ENCODE assay signal across 8 cellular contexts in genomic region chr1:192489748-192490147, GRCh38.
DNase-seq lines count a peak whose midpoint lies in the region; ATAC-seq and TF ChIP-seq lines count a peak whose summit lies in the region.

No MANE protein-coding gene starts in this region.

- no peaks in the 10 kb centered on the region for H3F3A ChIP-seq in PC-9 (ENCODE audit: insufficient read depth, low read depth)

- peak overlapping the region; percentile 62 for H3K27ac Mint-ChIP-seq in endodermal cell
- H3K27ac Mint-ChIP-seq in naive thymus-derived CD8-positive, alpha-beta T cell: no peak overlapping the region
- H3K27ac Mint-ChIP-seq in activated T-helper 2 cell treated with anti-CD3 and anti-CD28 coated beads, Interferon-gamma antibody, Interleukin-2, Interleukin-4, amounts not matched to agents 10 μg/mL and 5 μg/mL and 100 μg/mL, durations not matched to agents 14 hours and 24 hours and 36 hours: no peak overlapping the region

- H3K4me1 Mint-ChIP-seq in endodermal cell: no peaks in the 10 kb centered on the region
- H3K4me1 Mint-ChIP-seq in naive thymus-derived CD8-positive, alpha-beta T cell: peaks cover 0 to 5% (median 0%) of the 10 kb centered on the region in 4 donors
- H3K4me1 Mint-ChIP-seq in activated T-helper 2 cell treated with anti-CD3 and anti-CD28 coated beads, Interferon-gamma antibody, Interleukin-2, Interleukin-4, amounts not matched to agents 10 μg/mL and 5 μg/mL and 100 μg/mL, durations not matched to agents 14 hours and 24 hours and 36 hours (ENCODE audit: low read depth): no peaks in the 10 kb centered on the region

- H3K4me1 ChIP-seq in PC-9 (replicated peaks; ENCODE audit: insufficient read depth) (peaks cover 23% of the 10 kb centered on the region), endodermal cell (ENCODE audit: control insufficient read depth, insufficient read depth, low read length) (no peaks in the 10 kb centered on the region), testis (no peaks in the 10 kb centered on the region)

- no peak overlapping the region for H3K9ac ChIP-seq in endodermal cell (ENCODE audit: extremely low read depth, low read length, poor library complexity, severe bottlenecking)

- POLR2A ChIA-PET in PC-9 (lab: Charles Lee; ENCODE audit: unreplicated experiment): no interaction called here
- POLR2A ChIA-PET in naive thymus-derived CD8-positive, alpha-beta T cell (lab: Charles Lee): no interaction called here

- 88 to 92% methylated on average over 1 to 2 of the region's 2 CpGs for WGBS in endodermal cell (ENCODE audit: insufficient coverage in 1 of 2, insufficient read length in 1 of 2), 2 experiments
- WGBS in testis, 2 donors: 53 to 54% methylated on average over 2 of the region's 2 CpGs

- H3K79me2 ChIP-seq in PC-9 (ENCODE audit: low read depth): no peaks in the 10 kb centered on the region

- TF ChIP-seq POLR2A in testis (IDR thresholded peaks at IDR 0.05): no peak

- H3K9me3 Mint-ChIP-seq in endodermal cell: no peaks in the 10 kb centered on the region
- H3K9me3 Mint-ChIP-seq in naive thymus-derived CD8-positive, alpha-beta T cell: no peaks in the 10 kb centered on the region
- H3K9me3 Mint-ChIP-seq in activated T-helper 2 cell treated with anti-CD3 and anti-CD28 coated beads, Interferon-gamma antibody, Interleukin-2, Interleukin-4, amounts not matched to agents 10 μg/mL and 5 μg/mL and 100 μg/mL, durations not matched to agents 14 hours and 24 hours and 36 hours: no peaks in the 10 kb centered on the region

- H3K4me2 ChIP-seq in PC-9: no peak overlapping the region

- H3K9me2 ChIP-seq in PC-9 (ENCODE audit: insufficient read depth): no peaks in the 10 kb centered on the region

- H3K27ac ChIP-seq in PC-9: no peak overlapping the region
- H3K27ac ChIP-seq in endodermal cell (ENCODE audit: low read depth, low read length): peak overlapping the region; percentile 58
- no peak overlapping the region for H3K27ac ChIP-seq in testis

- no TSS peak for BruUV-seq in PC-9 (replicated peaks; lab: Mats Ljungman, UMichigan)

- H3K4me3 ChIP-seq in PC-9 (no peak overlapping the region), endodermal cell (ENCODE audit: low read length) (no peak overlapping the region), testis (no peak overlapping the region)

- CTCF ChIA-PET in PC-9 (lab: Charles Lee): no interaction called here

- TF ChIP-seq CTCF in PC-9 (conservative IDR thresholded peaks at IDR 0.05): no peak
- no peak for TF ChIP-seq CTCF in endodermal cell (conservative IDR thresholded peaks at IDR 0.05)
- no peak for TF ChIP-seq CTCF in testis (IDR thresholded peaks at IDR 0.05)

- no peaks in the 10 kb centered on the region for H3K36me3 Mint-ChIP-seq in endodermal cell (ENCODE audit: low read depth)
- H3K36me3 Mint-ChIP-seq in naive thymus-derived CD8-positive, alpha-beta T cell: no peaks in the 10 kb centered on the region
- no peaks in the 10 kb centered on the region for H3K36me3 Mint-ChIP-seq in activated T-helper 2 cell treated with anti-CD3 and anti-CD28 coated beads, Interferon-gamma antibody, Interleukin-2, Interleukin-4, amounts not matched to agents 10 μg/mL and 5 μg/mL and 100 μg/mL, durations not matched to agents 14 hours and 24 hours and 36 hours (ENCODE audit: low read depth)

- no peaks in the 10 kb centered on the region for H3K27me3 ChIP-seq in PC-9 (ENCODE audit: insufficient read depth, low read depth)
- H3K27me3 ChIP-seq in endodermal cell (ENCODE audit: control insufficient read depth, insufficient read depth, low read length, poor library complexity, severe bottlenecking): no peaks in the 10 kb centered on the region
- no peaks in the 10 kb centered on the region for H3K27me3 ChIP-seq in testis

- H3K4me3 Mint-ChIP-seq in endodermal cell: no peak overlapping the region
- no peak overlapping the region for H3K4me3 Mint-ChIP-seq in naive thymus-derived CD8-positive, alpha-beta T cell
- no peak overlapping the region for H3K4me3 Mint-ChIP-seq in activated T-helper 2 cell treated with anti-CD3 and anti-CD28 coated beads, Interferon-gamma antibody, Interleukin-2, Interleukin-4, amounts not matched to agents 10 μg/mL and 5 μg/mL and 100 μg/mL, durations not matched to agents 14 hours and 24 hours and 36 hours (ENCODE audit: low read depth)

- DNase-seq in Ammon's horn (ENCODE audit: low spot score) (peak; percentile 59), PC-9 (peak; percentile 49 to 81), endodermal cell (no peak), testis (no peak)
- peak in 1 of 10 donors; percentile 14 for DNase-seq in naive thymus-derived CD8-positive, alpha-beta T cell
- no peak for DNase-seq in activated T-helper 2 cell treated with anti-CD3 and anti-CD28 coated beads, Interferon-gamma antibody, Interleukin-2, Interleukin-4, amounts not matched to agents 10 μg/mL and 5 μg/mL and 100 μg/mL, durations not matched to agents 14 hours and 24 hours and 36 hours (ENCODE audit: low spot score)

- no peaks in the 10 kb centered on the region; the same call in 1 of the 2 replicates for H3K9me3 ChIP-seq in PC-9 (ENCODE audit: insufficient read depth, low read depth)
- H3K9me3 ChIP-seq in endodermal cell (ENCODE audit: control insufficient read depth, low read length): no peaks in the 10 kb centered on the region
- H3K9me3 ChIP-seq in testis: no peaks in the 10 kb centered on the region

- H3K36me3 ChIP-seq in PC-9 (ENCODE audit: low read depth) (no peaks in the 10 kb centered on the region), endodermal cell (ENCODE audit: control insufficient read depth, insufficient read depth, low read length) (no peaks in the 10 kb centered on the region), testis (ENCODE audit: low read depth, missing control alignments) (no peaks in the 10 kb centered on the region)

- H2AFZ ChIP-seq in PC-9: no peak overlapping the region

- intact Hi-C loops in PC-9 (cut with micrococcal nuclease; ENCODE audit: unreplicated experiment): loop anchor here (5.0 kb wide), 1 partner anchor 58 kb away; no protein-coding TSS in a partner anchor
- intact Hi-C loops in testis (cut with DNase I; ENCODE audit: low total_unique reads): no loop called here
- intact Hi-C loops in activated T-helper 2 cell treated with anti-CD3 and anti-CD28 coated beads, Interferon-gamma antibody, Interleukin-2, Interleukin-4, amounts not matched to agents 10 μg/mL and 5 μg/mL and 100 μg/mL, durations not matched to agents 14 hours and 24 hours and 36 hours (cut with micrococcal nuclease): no loop called here

- ATAC-seq in GM18861 (IDR thresholded peaks at IDR 0.05; ENCODE audit: unreplicated experiment) (peak; percentile 91), HG03196 (IDR thresholded peaks at IDR 0.05; ENCODE audit: unreplicated experiment) (peak; percentile 77)
- peak; percentile 36 to 57 for ATAC-seq in naive thymus-derived CD8-positive, alpha-beta T cell

- H4K20me1 ChIP-seq in PC-9 (ENCODE audit: insufficient read depth): no peaks in the 10 kb centered on the region

- no peaks in the 10 kb centered on the region for H3K27me3 Mint-ChIP-seq in endodermal cell (ENCODE audit: insufficient read depth)
- H3K27me3 Mint-ChIP-seq in naive thymus-derived CD8-positive, alpha-beta T cell: peaks cover 0 to 5% (median 0%) of the 10 kb centered on the region in 5 donors
- H3K27me3 Mint-ChIP-seq in activated T-helper 2 cell treated with anti-CD3 and anti-CD28 coated beads, Interferon-gamma antibody, Interleukin-2, Interleukin-4, amounts not matched to agents 10 μg/mL and 5 μg/mL and 100 μg/mL, durations not matched to agents 14 hours and 24 hours and 36 hours (ENCODE audit: low read depth): peaks cover 9% of the 10 kb centered on the region

Comparison
In these comparisons a context has a peak if more than half of its experiments do, and no peak if none do; other contexts are left out.
1. DNase-seq: peak in Ammon's horn (single experiment) and PC-9 (2 of 2); none in endodermal cell (single experiment), testis (single experiment) and activated T-helper 2 cell treated with anti-CD3 and anti-CD28 coated beads, Interferon-gamma antibody, Interleukin-2, Interleukin-4, amounts not matched to agents 10 μg/mL and 5 μg/mL and 100 μg/mL, durations not matched to agents 14 hours and 24 hours and 36 hours (single experiment).
2. Peak in every context shown above with its lines, with median percentiles within 50 percentile points of each other: ATAC-seq.